Comparison of ENCODE assay signal across 1 cellular context in the genomic region with DNA sequence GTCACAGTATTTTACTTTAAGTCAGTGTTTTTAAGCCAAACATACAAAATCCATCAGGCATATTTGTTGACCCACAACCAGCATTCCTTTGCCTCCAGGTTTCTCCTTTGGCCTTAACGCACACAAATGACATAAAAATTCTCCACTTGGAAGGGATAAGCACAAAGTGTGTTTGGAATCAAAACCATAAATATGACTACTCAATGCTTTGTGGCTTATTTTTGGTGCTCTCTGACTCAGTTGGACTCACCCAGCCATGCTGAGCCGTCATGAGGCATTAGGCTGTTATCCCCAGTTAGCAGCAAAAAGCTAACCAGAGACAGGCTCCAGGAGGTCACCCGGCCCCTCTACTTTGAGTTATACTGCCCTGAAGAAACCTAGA.
A peak's percentile ranks its signal among the peaks of the same experiment; 100 is the strongest.
TF ChIP-seq lines count a peak whose summit lies in the region.

No MANE protein-coding gene starts in this region.

TF ChIP-seq in K562, 482 proteins besides CTCF, POLR2A, EP300 and RAD21:
- TF ChIP-seq HMGN3 (IDR thresholded peaks at IDR 0.05; ENCODE audit: borderline replicate concordance, extremely low read depth, insufficient read length, low read depth, low read length) (no peak), KAT7 (CRISPR knock-in tag; IDR thresholded peaks at IDR 0.05; ENCODE audit: borderline replicate concordance) (0 out of 2 replicates have a peak, but pooled peaks have one; percentile 31), MAZ (CRISPR knock-in tag; conservative IDR thresholded peaks at IDR 0.05 in 1 of 2, IDR thresholded peaks at IDR 0.05 in 1 of 2) (0 out of 4 replicates have a peak, but pooled peaks of 1 of the 2 experiments have one; percentile 12), L3MBTL2 (IDR thresholded peaks at IDR 0.05) (no peak), PREB (CRISPR knock-in tag; IDR thresholded peaks at IDR 0.05) (0 out of 2 replicates have a peak, but pooled peaks have one; percentile 68), STAG1 (CRISPR knock-in tag; IDR thresholded peaks at IDR 0.05; ENCODE audit: borderline replicate concordance) (no peak), MTA1 (IDR thresholded peaks at IDR 0.05; ENCODE audit: borderline replicate concordance) (no peak), SREBF1 (IDR thresholded peaks at IDR 0.05; ENCODE audit: borderline replicate concordance, low read depth, low read length) (no peak), KDM5B (IDR thresholded peaks at IDR 0.05; ENCODE audit: insufficient replicate concordance, low read depth, low read length) (no peak), BRD9 (IDR thresholded peaks at IDR 0.05; ENCODE audit: low read depth, partially characterized antibody) (no peak), AFF1 (IDR thresholded peaks at IDR 0.05; ENCODE audit: low read depth in 1 of 2, partially characterized antibody in 2 of 2) (peak in 1 of 2 experiments; percentile 7), MCM7 (IDR thresholded peaks at IDR 0.05) (no peak), HMBOX1 (IDR thresholded peaks at IDR 0.05) (peak; percentile 66; the same call in 1 of the 2 replicates), ZNF830 (CRISPR knock-in tag; IDR thresholded peaks at IDR 0.05) (no peak), EHMT2 (IDR thresholded peaks at IDR 0.05) (no peak)
- TF ChIP-seq, protein P1, sequence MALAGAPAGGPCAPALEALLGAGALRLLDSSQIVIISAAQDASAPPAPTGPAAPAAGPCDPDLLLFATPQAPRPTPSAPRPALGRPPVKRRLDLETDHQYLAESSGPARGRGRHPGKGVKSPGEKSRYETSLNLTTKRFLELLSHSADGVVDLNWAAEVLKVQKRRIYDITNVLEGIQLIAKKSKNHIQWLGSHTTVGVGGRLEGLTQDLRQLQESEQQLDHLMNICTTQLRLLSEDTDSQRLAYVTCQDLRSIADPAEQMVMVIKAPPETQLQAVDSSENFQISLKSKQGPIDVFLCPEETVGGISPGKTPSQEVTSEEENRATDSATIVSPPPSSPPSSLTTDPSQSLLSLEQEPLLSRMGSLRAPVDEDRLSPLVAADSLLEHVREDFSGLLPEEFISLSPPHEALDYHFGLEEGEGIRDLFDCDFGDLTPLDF (CRISPR knock-in tag; IDR thresholded peaks at IDR 0.05) = 0 out of 2 replicates have a peak, but pooled peaks have one; percentile 17
- TF ChIP-seq, protein P2, sequence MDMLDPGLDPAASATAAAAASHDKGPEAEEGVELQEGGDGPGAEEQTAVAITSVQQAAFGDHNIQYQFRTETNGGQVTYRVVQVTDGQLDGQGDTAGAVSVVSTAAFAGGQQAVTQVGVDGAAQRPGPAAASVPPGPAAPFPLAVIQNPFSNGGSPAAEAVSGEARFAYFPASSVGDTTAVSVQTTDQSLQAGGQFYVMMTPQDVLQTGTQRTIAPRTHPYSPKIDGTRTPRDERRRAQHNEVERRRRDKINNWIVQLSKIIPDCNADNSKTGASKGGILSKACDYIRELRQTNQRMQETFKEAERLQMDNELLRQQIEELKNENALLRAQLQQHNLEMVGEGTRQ (CRISPR knock-in tag; IDR thresholded peaks at IDR 0.05) = no peak
TF ChIP-seq in K562: peak in this region for 6.
